ENCODE assay signal across 8 cellular contexts in the genomic region with DNA sequence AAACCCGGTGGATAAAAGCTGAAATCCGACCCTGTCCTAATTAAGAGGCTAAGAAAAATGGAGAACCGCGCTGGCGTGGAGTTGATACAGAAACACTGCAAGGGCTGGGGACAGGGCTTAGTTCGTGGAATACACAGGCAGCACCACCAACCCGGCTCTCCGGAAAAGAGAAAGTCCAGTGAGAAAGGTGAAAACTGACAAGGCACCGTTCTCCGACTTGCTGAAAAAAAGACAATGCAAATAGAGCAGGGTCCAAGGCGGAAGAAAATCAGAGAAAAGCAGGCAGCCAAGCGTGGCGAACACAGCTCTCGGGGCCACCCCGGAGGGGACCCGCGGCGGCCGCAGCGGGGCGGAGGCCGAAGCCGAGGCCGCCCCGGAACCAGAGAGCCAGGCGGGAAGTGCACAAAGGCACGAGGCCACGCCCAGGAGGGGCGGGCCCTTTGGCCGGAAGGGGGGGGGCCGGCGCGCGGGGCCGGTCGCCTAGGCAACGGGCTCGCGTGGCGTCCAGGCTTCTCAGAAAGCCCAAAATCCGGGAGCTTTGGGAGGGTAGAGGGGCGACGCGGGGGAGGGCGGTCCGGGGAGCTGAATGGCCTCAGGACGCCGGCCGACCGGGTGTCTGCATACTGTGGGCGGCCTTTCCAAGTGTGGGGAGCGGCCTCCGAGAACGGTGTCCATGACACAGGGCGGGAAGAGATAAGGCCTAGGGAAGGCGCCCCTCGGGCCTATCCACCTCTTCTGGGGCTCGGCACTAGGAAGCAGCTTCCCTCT.
DNase-seq lines count a peak whose midpoint lies in the region; ATAC-seq lines count a peak whose summit lies in the region.

No MANE protein-coding gene starts in this region.

- DNase-seq in AG08395 (ENCODE audit: low spot score): peak; percentile 90
- peak; percentile 53 for DNase-seq in NCI-H2196 treated with DMSO at 0.1 percent for 48 hours (lab: John Stamatoyannopoulos, UW; ENCODE audit: unreplicated experiment)
- DNase-seq in activated CD4-positive, CD25-positive, alpha-beta regulatory T cell treated with anti-CD3 and anti-CD28 coated beads, Interleukin-2, amount 50 U/mL, for 16 hours (ENCODE audit: low read depth, low spot score): peak; percentile 78
- peak in 1 of 2 donors; percentile 81 for DNase-seq in central memory CD8-positive, alpha-beta T cell (ENCODE audit: low spot score in 2 of 2)
- peak; percentile 94 for DNase-seq in islet precursor cell
- DNase-seq in stimulated activated CD4-positive, alpha-beta T cell treated with anti-CD3 and anti-CD28 coated beads, Interleukin-12 subunit alpha, Interleukin-12 subunit beta, amount 100 ng/mL, for 48 hours (ENCODE audit: low read depth in 2 of 3, low spot score in 1 of 3): peak; percentile 74 to 85 (median 77)

- H3K36me3 Mint-ChIP-seq in central memory CD8-positive, alpha-beta T cell (ENCODE audit: insufficient read depth): peaks cover 37% of the 10 kb centered on the region

- no peaks in the 10 kb centered on the region for H3K9me3 Mint-ChIP-seq in central memory CD8-positive, alpha-beta T cell

- H3K4me3 Mint-ChIP-seq in central memory CD8-positive, alpha-beta T cell: peak overlapping the region; percentile 95

- ATAC-seq in GM18907 (IDR thresholded peaks at IDR 0.05; ENCODE audit: unreplicated experiment): peak; percentile 32
- ATAC-seq in HG03135 (IDR thresholded peaks at IDR 0.05; ENCODE audit: unreplicated experiment): peak; percentile 29
- ATAC-seq in central memory CD8-positive, alpha-beta T cell (replicated peaks; ENCODE audit: extremely low read depth, poor library complexity, severe bottlenecking): peak; percentile 24

- H3K27ac Mint-ChIP-seq in central memory CD8-positive, alpha-beta T cell (ENCODE audit: low read depth): peak overlapping the region; percentile 97

- no peaks in the 10 kb centered on the region for H3K27me3 Mint-ChIP-seq in central memory CD8-positive, alpha-beta T cell

- peaks cover 19% of the 10 kb centered on the region for H3K4me1 Mint-ChIP-seq in central memory CD8-positive, alpha-beta T cell
